Comparison of ENCODE assay signal across 1 cellular context in genomic region chr13:99640260-99640659, GRCh38.
TF ChIP-seq lines count a peak whose summit lies in the region.

No MANE protein-coding gene starts in this region.

TF ChIP-seq in HEK293, 187 proteins besides CTCF, POLR2A, EP300 and RAD21 (continued from another document and continues in another):
- TF ChIP-seq, protein P1, sequence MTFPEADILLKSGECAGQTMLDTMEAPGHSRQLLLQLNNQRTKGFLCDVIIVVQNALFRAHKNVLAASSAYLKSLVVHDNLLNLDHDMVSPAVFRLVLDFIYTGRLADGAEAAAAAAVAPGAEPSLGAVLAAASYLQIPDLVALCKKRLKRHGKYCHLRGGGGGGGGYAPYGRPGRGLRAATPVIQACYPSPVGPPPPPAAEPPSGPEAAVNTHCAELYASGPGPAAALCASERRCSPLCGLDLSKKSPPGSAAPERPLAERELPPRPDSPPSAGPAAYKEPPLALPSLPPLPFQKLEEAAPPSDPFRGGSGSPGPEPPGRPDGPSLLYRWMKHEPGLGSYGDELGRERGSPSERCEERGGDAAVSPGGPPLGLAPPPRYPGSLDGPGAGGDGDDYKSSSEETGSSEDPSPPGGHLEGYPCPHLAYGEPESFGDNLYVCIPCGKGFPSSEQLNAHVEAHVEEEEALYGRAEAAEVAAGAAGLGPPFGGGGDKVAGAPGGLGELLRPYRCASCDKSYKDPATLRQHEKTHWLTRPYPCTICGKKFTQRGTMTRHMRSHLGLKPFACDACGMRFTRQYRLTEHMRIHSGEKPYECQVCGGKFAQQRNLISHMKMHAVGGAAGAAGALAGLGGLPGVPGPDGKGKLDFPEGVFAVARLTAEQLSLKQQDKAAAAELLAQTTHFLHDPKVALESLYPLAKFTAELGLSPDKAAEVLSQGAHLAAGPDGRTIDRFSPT (tag by site-specific recombination; IDR thresholded peaks at IDR 0.05) = peak; percentile 47; the same call in 1 of the 2 replicates
- TF ChIP-seq GLIS2 (tag by site-specific recombination; IDR thresholded peaks at IDR 0.05) (no peak), ZSCAN23 (tag by site-specific recombination; IDR thresholded peaks at IDR 0.05) (no peak), PATZ1 (tag by site-specific recombination; IDR thresholded peaks at IDR 0.05) (no peak), PRDM6 (tag by site-specific recombination; IDR thresholded peaks at IDR 0.05) (peak; percentile 99), IKZF3 (tag by site-specific recombination; IDR thresholded peaks at IDR 0.05) (peak; percentile 54), ZFP3 (tag by site-specific recombination; IDR thresholded peaks at IDR 0.05; ENCODE audit: low read depth) (peak; percentile 28; the same call in 1 of the 2 replicates), ZNF629 (tag by site-specific recombination; IDR thresholded peaks at IDR 0.05) (no peak), ZNF621 (tag by site-specific recombination; IDR thresholded peaks at IDR 0.05) (no peak), ZNF610 (tag by site-specific recombination; IDR thresholded peaks at IDR 0.05; ENCODE audit: borderline replicate concordance) (0 out of 2 replicates have a peak, but pooled peaks have one; percentile 55), ZNF580 (tag by site-specific recombination; IDR thresholded peaks at IDR 0.05) (peak; percentile 60; the same call in 1 of the 2 replicates), HOXC10 (CRISPR knock-in tag; IDR thresholded peaks at IDR 0.05) (no peak), ZNF416 (tag by site-specific recombination; IDR thresholded peaks at IDR 0.05) (no peak), OSR2 (tag by site-specific recombination; IDR thresholded peaks at IDR 0.05) (peak; percentile 85; the same call in 1 of the 2 replicates), SCRT1 (tag by site-specific recombination; IDR thresholded peaks at IDR 0.05; ENCODE audit: borderline replicate concordance) (peak; percentile 68; the same call in 1 of the 2 replicates), ZNF560 (tag by site-specific recombination; IDR thresholded peaks at IDR 0.05; ENCODE audit: borderline replicate concordance) (no peak), YY2 (tag by site-specific recombination; IDR thresholded peaks at IDR 0.05) (no peak), ZBTB8A (tag by site-specific recombination; IDR thresholded peaks at IDR 0.05) (peak; percentile 61), ZNF404 (tag by site-specific recombination; IDR thresholded peaks at IDR 0.05) (no peak), ZNF19 (tag by site-specific recombination; IDR thresholded peaks at IDR 0.05; ENCODE audit: low read depth) (no peak), PRDM10 (tag by site-specific recombination; IDR thresholded peaks at IDR 0.05) (peak; percentile 85), ZNF394 (tag by site-specific recombination; IDR thresholded peaks at IDR 0.05; ENCODE audit: borderline replicate concordance) (no peak), ZNF555 (tag by site-specific recombination; conservative IDR thresholded peaks at IDR 0.05) (no peak), BCL6B (tag by site-specific recombination; IDR thresholded peaks at IDR 0.05) (peak; percentile 66; the same call in 1 of the 2 replicates), BCL11B (tag by site-specific recombination; IDR thresholded peaks at IDR 0.05; ENCODE audit: low read depth) (peak; percentile 90), ZNF433 (tag by site-specific recombination; IDR thresholded peaks at IDR 0.05; ENCODE audit: low read depth) (no peak), ZNF155 (tag by site-specific recombination; IDR thresholded peaks at IDR 0.05) (no peak), ZBTB21 (tag by site-specific recombination; IDR thresholded peaks at IDR 0.05) (no peak), TRIM28 (IDR thresholded peaks at IDR 0.05; ENCODE audit: borderline replicate concordance, low read length) (no peak), ZNF280D (tag by site-specific recombination; IDR thresholded peaks at IDR 0.05) (no peak), SALL2 (tag by site-specific recombination; IDR thresholded peaks at IDR 0.05; ENCODE audit: borderline replicate concordance) (no peak), ZBTB11 (tag by site-specific recombination; conservative IDR thresholded peaks at IDR 0.05; ENCODE audit: low read depth) (no peak), ZNF843 (tag by site-specific recombination; IDR thresholded peaks at IDR 0.05) (peak; percentile 94), WT1 (tag by site-specific recombination; IDR thresholded peaks at IDR 0.05) (peak; percentile 21; the same call in 1 of the 2 replicates), ZNF660 (tag by site-specific recombination; IDR thresholded peaks at IDR 0.05) (no peak), ZNF341 (tag by site-specific recombination; IDR thresholded peaks at IDR 0.05; ENCODE audit: low read depth) (no peak; the same call in 1 of the 2 replicates)
- TF ChIP-seq, protein P2, sequence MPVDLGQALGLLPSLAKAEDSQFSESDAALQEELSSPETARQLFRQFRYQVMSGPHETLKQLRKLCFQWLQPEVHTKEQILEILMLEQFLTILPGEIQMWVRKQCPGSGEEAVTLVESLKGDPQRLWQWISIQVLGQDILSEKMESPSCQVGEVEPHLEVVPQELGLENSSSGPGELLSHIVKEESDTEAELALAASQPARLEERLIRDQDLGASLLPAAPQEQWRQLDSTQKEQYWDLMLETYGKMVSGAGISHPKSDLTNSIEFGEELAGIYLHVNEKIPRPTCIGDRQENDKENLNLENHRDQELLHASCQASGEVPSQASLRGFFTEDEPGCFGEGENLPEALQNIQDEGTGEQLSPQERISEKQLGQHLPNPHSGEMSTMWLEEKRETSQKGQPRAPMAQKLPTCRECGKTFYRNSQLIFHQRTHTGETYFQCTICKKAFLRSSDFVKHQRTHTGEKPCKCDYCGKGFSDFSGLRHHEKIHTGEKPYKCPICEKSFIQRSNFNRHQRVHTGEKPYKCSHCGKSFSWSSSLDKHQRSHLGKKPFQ (tag by site-specific recombination; IDR thresholded peaks at IDR 0.05) = peak; percentile 90
- TF ChIP-seq, protein P3, sequence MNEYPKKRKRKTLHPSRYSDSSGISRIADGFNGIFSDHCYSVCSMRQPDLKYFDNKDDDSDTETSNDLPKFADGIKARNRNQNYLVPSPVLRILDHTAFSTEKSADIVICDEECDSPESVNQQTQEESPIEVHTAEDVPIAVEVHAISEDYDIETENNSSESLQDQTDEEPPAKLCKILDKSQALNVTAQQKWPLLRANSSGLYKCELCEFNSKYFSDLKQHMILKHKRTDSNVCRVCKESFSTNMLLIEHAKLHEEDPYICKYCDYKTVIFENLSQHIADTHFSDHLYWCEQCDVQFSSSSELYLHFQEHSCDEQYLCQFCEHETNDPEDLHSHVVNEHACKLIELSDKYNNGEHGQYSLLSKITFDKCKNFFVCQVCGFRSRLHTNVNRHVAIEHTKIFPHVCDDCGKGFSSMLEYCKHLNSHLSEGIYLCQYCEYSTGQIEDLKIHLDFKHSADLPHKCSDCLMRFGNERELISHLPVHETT (tag by site-specific recombination; IDR thresholded peaks at IDR 0.05) = no peak
